Comparison of ENCODE assay signal across 11 cellular contexts in the genomic region with DNA sequence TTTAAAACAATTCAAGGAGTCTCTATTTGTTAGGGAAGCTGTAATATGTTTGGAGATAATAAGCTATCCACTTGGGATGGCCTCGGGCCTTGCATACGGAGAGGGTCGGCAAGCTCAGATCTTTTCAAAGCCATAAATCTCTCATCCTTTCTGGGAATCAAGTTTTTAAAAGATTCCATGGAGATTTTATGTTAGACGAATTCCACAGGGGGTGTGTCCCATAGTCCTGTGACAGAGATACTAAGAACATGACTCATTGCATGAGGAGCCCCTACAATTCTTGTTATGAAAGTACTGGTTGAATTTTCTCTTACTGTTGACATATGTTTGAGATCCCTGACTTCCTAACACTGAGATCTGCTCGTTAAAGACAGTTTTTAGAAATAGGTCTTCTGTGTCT.
DNase-seq lines count a peak whose midpoint lies in the region; TF ChIP-seq lines count a peak whose summit lies in the region.
"Had no signal": no experiment of that assay in that cellular context is flagged by ENCODE, and none has a peak within 500 bp of the region (broad histone marks: within the 10 kb centered on the region; RNA-seq: fewer than 3 reads in every experiment).

No MANE protein-coding gene starts in this region.

- peak; percentile 61 for DNase-seq in ACHN
- DNase-seq in HT1080 (ENCODE audit: low read depth) = peak; percentile 50
- peak; percentile 86 for DNase-seq in choroid plexus epithelial cell (ENCODE audit: low read depth)
- no peak for DNase-seq in nephron progenitor cell
- DNase-seq in effector CD8-positive, alpha-beta T cell (lab: John Stamatoyannopoulos, UW) = no peak
- no peak for DNase-seq in NCI-H187 (lab: John Stamatoyannopoulos, UW)
- DNase-seq in SJCRH30 = no peak
- no peak for DNase-seq in NCI-H2227 treated with DMSO at 0.1 percent for 48 hours (lab: John Stamatoyannopoulos, UW)
- DNase-seq: anterior cingulate cortex, NCI-H1694 had no signal

- in situ Hi-C loops in ACHN (cut with HindIII; ENCODE audit: low pct_ligation_motif_present, low pct_unique_long_range_greater_than_20kb, low sequenced_read_pairs) = no loop called here

- H3K9me3 Mint-ChIP-seq in nephron progenitor cell = no peaks in the 10 kb centered on the region

- no peak for TF ChIP-seq CTCF in choroid plexus epithelial cell (conservative IDR thresholded peaks at IDR 0.05; ENCODE audit: low read depth, low read length)
- no peak for TF ChIP-seq CTCF in nephron progenitor cell (IDR thresholded peaks at IDR 0.05)

- H3K27ac Mint-ChIP-seq in nephron progenitor cell = peak overlapping the region; percentile 43
- H3K27ac Mint-ChIP-seq: B cell had no signal

- peaks cover 39% of the 10 kb centered on the region for H3K4me1 Mint-ChIP-seq in nephron progenitor cell
- H3K4me1 Mint-ChIP-seq: B cell had no signal

- H3K9me3 ChIP-seq in SJCRH30 (replicated peaks) = no peaks in the 10 kb centered on the region

- peaks cover 28% of the 10 kb centered on the region for H3K36me3 Mint-ChIP-seq in nephron progenitor cell (ENCODE audit: low read depth)

- no peak overlapping the region for H3K4me3 Mint-ChIP-seq in nephron progenitor cell
- H3K4me3 Mint-ChIP-seq: B cell had no signal

- H3K27me3 ChIP-seq in SJCRH30 = no peaks in the 10 kb centered on the region

- peaks cover 36% of the 10 kb centered on the region for H3K4me1 ChIP-seq in SJCRH30

- H3K27me3 Mint-ChIP-seq in nephron progenitor cell (ENCODE audit: low read depth, poor library complexity) = peaks cover 3% of the 10 kb centered on the region
- H3K27me3 Mint-ChIP-seq: B cell had no signal

- no peaks in the 10 kb centered on the region for H3K36me3 ChIP-seq in SJCRH30

- no peak overlapping the region for H3K4me3 ChIP-seq in choroid plexus epithelial cell (ENCODE audit: low read depth, low read length)
- no peak overlapping the region for H3K4me3 ChIP-seq in SJCRH30

- no peak overlapping the region for H3K27ac ChIP-seq in SJCRH30

Comparison
In these comparisons a context has a peak if more than half of its experiments do, and no peak if none do; other contexts are left out.
1. DNase-seq: peak in ACHN (single experiment), HT1080 (single experiment) and choroid plexus epithelial cell (single experiment); none in nephron progenitor cell (single experiment), effector CD8-positive, alpha-beta T cell (single experiment), NCI-H187 (0 of 2), SJCRH30 (0 of 2) and NCI-H2227 treated with DMSO at 0.1 percent for 48 hours (single experiment).